Comparison of ENCODE assay signal across 1 cellular context in genomic region chr15:77496710-77497107, GRCh38.
TF ChIP-seq lines count a peak whose summit lies in the region.

No MANE protein-coding gene starts in this region.

TF ChIP-seq in HepG2, 621 proteins besides CTCF, POLR2A, EP300 and RAD21 (continued from another document):
- 0 out of 2 replicates have a peak, but pooled peaks have one; percentile 57 for TF ChIP-seq REPIN1 (CRISPR knock-in tag; IDR thresholded peaks at IDR 0.05; ENCODE audit: borderline replicate concordance, low read depth)
- no peak for TF ChIP-seq ZBTB14 (CRISPR knock-in tag; IDR thresholded peaks at IDR 0.05)
- 0 out of 2 replicates have a peak, but pooled peaks have one; percentile 37 for TF ChIP-seq ZNF567 (CRISPR knock-in tag; IDR thresholded peaks at IDR 0.05; ENCODE audit: borderline replicate concordance)
- TF ChIP-seq TRIM22 (IDR thresholded peaks at IDR 0.05), result no peak
- 0 out of 2 replicates have a peak, but pooled peaks have one; percentile 28 for TF ChIP-seq ZNF501 (CRISPR knock-in tag; IDR thresholded peaks at IDR 0.05)
- no peak for TF ChIP-seq U2AF2 (IDR thresholded peaks at IDR 0.05; ENCODE audit: low read depth, low read length)
- no peak for TF ChIP-seq ATAD3A (CRISPR knock-in tag; IDR thresholded peaks at IDR 0.05)
- TF ChIP-seq, protein P1, sequence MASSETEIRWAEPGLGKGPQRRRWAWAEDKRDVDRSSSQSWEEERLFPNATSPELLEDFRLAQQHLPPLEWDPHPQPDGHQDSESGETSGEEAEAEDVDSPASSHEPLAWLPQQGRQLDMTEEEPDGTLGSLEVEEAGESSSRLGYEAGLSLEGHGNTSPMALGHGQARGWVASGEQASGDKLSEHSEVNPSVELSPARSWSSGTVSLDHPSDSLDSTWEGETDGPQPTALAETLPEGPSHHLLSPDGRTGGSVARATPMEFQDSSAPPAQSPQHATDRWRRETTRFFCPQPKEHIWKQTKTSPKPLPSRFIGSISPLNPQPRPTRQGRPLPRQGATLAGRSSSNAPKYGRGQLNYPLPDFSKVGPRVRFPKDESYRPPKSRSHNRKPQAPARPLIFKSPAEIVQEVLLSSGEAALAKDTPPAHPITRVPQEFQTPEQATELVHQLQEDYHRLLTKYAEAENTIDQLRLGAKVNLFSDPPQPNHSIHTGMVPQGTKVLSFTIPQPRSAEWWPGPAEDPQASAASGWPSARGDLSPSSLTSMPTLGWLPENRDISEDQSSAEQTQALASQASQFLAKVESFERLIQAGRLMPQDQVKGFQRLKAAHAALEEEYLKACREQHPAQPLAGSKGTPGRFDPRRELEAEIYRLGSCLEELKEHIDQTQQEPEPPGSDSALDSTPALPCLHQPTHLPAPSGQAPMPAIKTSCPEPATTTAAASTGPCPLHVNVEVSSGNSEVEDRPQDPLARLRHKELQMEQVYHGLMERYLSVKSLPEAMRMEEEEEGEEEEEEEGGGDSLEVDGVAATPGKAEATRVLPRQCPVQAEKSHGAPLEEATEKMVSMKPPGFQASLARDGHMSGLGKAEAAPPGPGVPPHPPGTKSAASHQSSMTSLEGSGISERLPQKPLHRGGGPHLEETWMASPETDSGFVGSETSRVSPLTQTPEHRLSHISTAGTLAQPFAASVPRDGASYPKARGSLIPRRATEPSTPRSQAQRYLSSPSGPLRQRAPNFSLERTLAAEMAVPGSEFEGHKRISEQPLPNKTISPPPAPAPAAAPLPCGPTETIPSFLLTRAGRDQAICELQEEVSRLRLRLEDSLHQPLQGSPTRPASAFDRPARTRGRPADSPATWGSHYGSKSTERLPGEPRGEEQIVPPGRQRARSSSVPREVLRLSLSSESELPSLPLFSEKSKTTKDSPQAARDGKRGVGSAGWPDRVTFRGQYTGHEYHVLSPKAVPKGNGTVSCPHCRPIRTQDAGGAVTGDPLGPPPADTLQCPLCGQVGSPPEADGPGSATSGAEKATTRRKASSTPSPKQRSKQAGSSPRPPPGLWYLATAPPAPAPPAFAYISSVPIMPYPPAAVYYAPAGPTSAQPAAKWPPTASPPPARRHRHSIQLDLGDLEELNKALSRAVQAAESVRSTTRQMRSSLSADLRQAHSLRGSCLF (CRISPR knock-in tag; IDR thresholded peaks at IDR 0.05; ENCODE audit: borderline replicate concordance), result no peak
- TF ChIP-seq, protein P2, sequence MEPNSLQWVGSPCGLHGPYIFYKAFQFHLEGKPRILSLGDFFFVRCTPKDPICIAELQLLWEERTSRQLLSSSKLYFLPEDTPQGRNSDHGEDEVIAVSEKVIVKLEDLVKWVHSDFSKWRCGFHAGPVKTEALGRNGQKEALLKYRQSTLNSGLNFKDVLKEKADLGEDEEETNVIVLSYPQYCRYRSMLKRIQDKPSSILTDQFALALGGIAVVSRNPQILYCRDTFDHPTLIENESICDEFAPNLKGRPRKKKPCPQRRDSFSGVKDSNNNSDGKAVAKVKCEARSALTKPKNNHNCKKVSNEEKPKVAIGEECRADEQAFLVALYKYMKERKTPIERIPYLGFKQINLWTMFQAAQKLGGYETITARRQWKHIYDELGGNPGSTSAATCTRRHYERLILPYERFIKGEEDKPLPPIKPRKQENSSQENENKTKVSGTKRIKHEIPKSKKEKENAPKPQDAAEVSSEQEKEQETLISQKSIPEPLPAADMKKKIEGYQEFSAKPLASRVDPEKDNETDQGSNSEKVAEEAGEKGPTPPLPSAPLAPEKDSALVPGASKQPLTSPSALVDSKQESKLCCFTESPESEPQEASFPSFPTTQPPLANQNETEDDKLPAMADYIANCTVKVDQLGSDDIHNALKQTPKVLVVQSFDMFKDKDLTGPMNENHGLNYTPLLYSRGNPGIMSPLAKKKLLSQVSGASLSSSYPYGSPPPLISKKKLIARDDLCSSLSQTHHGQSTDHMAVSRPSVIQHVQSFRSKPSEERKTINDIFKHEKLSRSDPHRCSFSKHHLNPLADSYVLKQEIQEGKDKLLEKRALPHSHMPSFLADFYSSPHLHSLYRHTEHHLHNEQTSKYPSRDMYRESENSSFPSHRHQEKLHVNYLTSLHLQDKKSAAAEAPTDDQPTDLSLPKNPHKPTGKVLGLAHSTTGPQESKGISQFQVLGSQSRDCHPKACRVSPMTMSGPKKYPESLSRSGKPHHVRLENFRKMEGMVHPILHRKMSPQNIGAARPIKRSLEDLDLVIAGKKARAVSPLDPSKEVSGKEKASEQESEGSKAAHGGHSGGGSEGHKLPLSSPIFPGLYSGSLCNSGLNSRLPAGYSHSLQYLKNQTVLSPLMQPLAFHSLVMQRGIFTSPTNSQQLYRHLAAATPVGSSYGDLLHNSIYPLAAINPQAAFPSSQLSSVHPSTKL (CRISPR knock-in tag; IDR thresholded peaks at IDR 0.05), result peak; percentile 49; the same call in 1 of the 2 replicates
- no peak for TF ChIP-seq HIC2 (CRISPR knock-in tag; IDR thresholded peaks at IDR 0.05; ENCODE audit: low read depth)
- TF ChIP-seq TCF7L2 (IDR thresholded peaks at IDR 0.05; ENCODE audit: low read depth, low read length), result no peak
- TF ChIP-seq ELF3 (CRISPR knock-in tag; IDR thresholded peaks at IDR 0.05), result 0 out of 2 replicates have a peak, but pooled peaks have one; percentile 45
- peak; percentile 37 for TF ChIP-seq XRCC5 (optimal IDR thresholded peaks at IDR 0.05; ENCODE audit: low read length)
- TF ChIP-seq AHR (CRISPR knock-in tag; IDR thresholded peaks at IDR 0.05), result no peak
- no peak for TF ChIP-seq TAF15 (IDR thresholded peaks at IDR 0.05; ENCODE audit: low read depth, low read length, poor library complexity, severe bottlenecking)
- TF ChIP-seq ZNF225 (CRISPR knock-in tag; IDR thresholded peaks at IDR 0.05), result 0 out of 2 replicates have a peak, but pooled peaks have one; percentile 20
- no peak for TF ChIP-seq SOX6 (IDR thresholded peaks at IDR 0.05)
- peak; percentile 58 for TF ChIP-seq SOX6 (CRISPR knock-in tag; IDR thresholded peaks at IDR 0.05)
- no peak for TF ChIP-seq HOXA3 (CRISPR knock-in tag; IDR thresholded peaks at IDR 0.05)
- TF ChIP-seq KDM3A (CRISPR knock-in tag; IDR thresholded peaks at IDR 0.05; ENCODE audit: low read depth), result peak; percentile 63; the same call in 1 of the 2 replicates
- TF ChIP-seq ZNF44 (CRISPR knock-in tag; IDR thresholded peaks at IDR 0.05), result 0 out of 2 replicates have a peak, but pooled peaks have one; percentile 56
- no peak for TF ChIP-seq NR3C1 (CRISPR knock-in tag; IDR thresholded peaks at IDR 0.05)
- peak; percentile 94 for TF ChIP-seq STAG1 (CRISPR knock-in tag; IDR thresholded peaks at IDR 0.05)
- no peak for TF ChIP-seq ZBTB1 (CRISPR knock-in tag; IDR thresholded peaks at IDR 0.05; ENCODE audit: borderline replicate concordance)
- peak; percentile 39; the same call in 1 of the 2 replicates for TF ChIP-seq IRF2 (CRISPR knock-in tag; IDR thresholded peaks at IDR 0.05)
- 0 out of 2 replicates have a peak, but pooled peaks have one; percentile 33 for TF ChIP-seq ZNF414 (CRISPR knock-in tag; IDR thresholded peaks at IDR 0.05)
- no peak for TF ChIP-seq IRX3 (CRISPR knock-in tag; IDR thresholded peaks at IDR 0.05; ENCODE audit: borderline replicate concordance, low read depth)
- TF ChIP-seq, protein P3, sequence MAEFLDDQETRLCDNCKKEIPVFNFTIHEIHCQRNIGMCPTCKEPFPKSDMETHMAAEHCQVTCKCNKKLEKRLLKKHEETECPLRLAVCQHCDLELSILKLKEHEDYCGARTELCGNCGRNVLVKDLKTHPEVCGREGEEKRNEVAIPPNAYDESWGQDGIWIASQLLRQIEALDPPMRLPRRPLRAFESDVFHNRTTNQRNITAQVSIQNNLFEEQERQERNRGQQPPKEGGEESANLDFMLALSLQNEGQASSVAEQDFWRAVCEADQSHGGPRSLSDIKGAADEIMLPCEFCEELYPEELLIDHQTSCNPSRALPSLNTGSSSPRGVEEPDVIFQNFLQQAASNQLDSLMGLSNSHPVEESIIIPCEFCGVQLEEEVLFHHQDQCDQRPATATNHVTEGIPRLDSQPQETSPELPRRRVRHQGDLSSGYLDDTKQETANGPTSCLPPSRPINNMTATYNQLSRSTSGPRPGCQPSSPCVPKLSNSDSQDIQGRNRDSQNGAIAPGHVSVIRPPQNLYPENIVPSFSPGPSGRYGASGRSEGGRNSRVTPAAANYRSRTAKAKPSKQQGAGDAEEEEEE (CRISPR knock-in tag; IDR thresholded peaks at IDR 0.05; ENCODE audit: borderline replicate concordance), result 0 out of 2 replicates have a peak, but pooled peaks have one; percentile 17
- TF ChIP-seq HIVEP1 (CRISPR knock-in tag; IDR thresholded peaks at IDR 0.05), result peak; percentile 22; the same call in 1 of the 2 replicates
- peak; percentile 33; the same call in 1 of the 2 replicates for TF ChIP-seq ZFX (CRISPR knock-in tag; IDR thresholded peaks at IDR 0.05; ENCODE audit: low read depth)
- TF ChIP-seq NPAS2 (CRISPR knock-in tag; IDR thresholded peaks at IDR 0.05; ENCODE audit: borderline replicate concordance), result no peak
TF ChIP-seq in HepG2: peak in this region for 75.
